In genomic region chr20:7980332-7981046, GRCh38 we compare ENCODE assay signal across 9 cellular contexts. TPM values are rescaled to one million over a fixed set of nuclear protein-coding genes. Genes with fewer than 3 reads are reported as not detected.
A peak's percentile ranks its signal among the peaks of the same experiment; 100 is the strongest.
DNase-seq lines count a peak whose midpoint lies in the region; ATAC-seq and TF ChIP-seq lines count a peak whose summit lies in the region.
"Had no signal": no experiment of that assay in that cellular context is flagged by ENCODE, and none has a peak within 500 bp of the region (broad histone marks: within the 10 kb centered on the region; RNA-seq: fewer than 3 reads in every experiment).

No MANE protein-coding gene starts in this region.

- H3F3A ChIP-seq in neural cell (ENCODE audit: insufficient read depth, low read length, poor library complexity, severe bottlenecking), result no peaks in the 10 kb centered on the region

- DNase-seq in Caki2 (ENCODE audit: low read depth) (peak; percentile 36), RWPE2 (ENCODE audit: low spot score) (no peak), erythroblast (lab: John Stamatoyannopoulos, UW) (peak; percentile 3 to 16), retina (no peak), middle frontal gyrus (ENCODE audit: extremely low spot score, low spot score) (no peak)

- H3K4me2 ChIP-seq in neural cell (ENCODE audit: low read length), result no peak overlapping the region

- 0 out of 2 replicates have a peak, but pooled peaks cover 4% of the 10 kb centered on the region for H3K36me3 ChIP-seq in RWPE2 (ENCODE audit: low read depth)
- H3K36me3 ChIP-seq in neural cell (ENCODE audit: insufficient read depth, low read length), result no peaks in the 10 kb centered on the region

- ATAC-seq in GM18873 (IDR thresholded peaks at IDR 0.05; ENCODE audit: low FRiP score, unreplicated experiment) (peak; percentile 60), HG03342 (IDR thresholded peaks at IDR 0.05; ENCODE audit: unreplicated experiment) (peak; percentile 89), RWPE2 (ENCODE audit: low read depth) (peak; percentile 57; the same call in 2 of the 3 replicates)

- H3K9me2 ChIP-seq in neural cell (ENCODE audit: insufficient read depth, low read length), result no peaks in the 10 kb centered on the region

- no peaks in the 10 kb centered on the region for H3K4me1 ChIP-seq in RWPE2 (ENCODE audit: insufficient read depth, poor library complexity, severe bottlenecking)

- H2AFZ ChIP-seq in neural cell (ENCODE audit: low read depth, low read length), result no peak overlapping the region

- no peaks in the 10 kb centered on the region for H3K27me3 ChIP-seq in RWPE2 (ENCODE audit: insufficient read depth, poor library complexity, severe bottlenecking)
- H3K27me3 ChIP-seq in neural cell (ENCODE audit: insufficient read depth, low read depth, low read length), result no peaks in the 10 kb centered on the region

- H3K9me3 ChIP-seq in RWPE2 (ENCODE audit: severe bottlenecking) (no peaks in the 10 kb centered on the region), neural cell (ENCODE audit: low read length) (no peaks in the 10 kb centered on the region)

- no peak overlapping the region for H3K9ac ChIP-seq in neural cell (ENCODE audit: low read length)

- in situ Hi-C loops in Caki2 (cut with HindIII; ENCODE audit: low pct_unique_long_range_greater_than_20kb, low sequenced_read_pairs), result no loop called here

- peak; percentile 31 for TF ChIP-seq RAD21 in neural cell (conservative IDR thresholded peaks at IDR 0.05)

- no peak overlapping the region for H3K27ac ChIP-seq in RWPE2 (ENCODE audit: poor library complexity, severe bottlenecking)
- H3K27ac ChIP-seq in neural cell (ENCODE audit: low read length), result no peak overlapping the region

- no peak for TF ChIP-seq EP300 in neural cell (conservative IDR thresholded peaks at IDR 0.05; ENCODE audit: poor library complexity, severe bottlenecking)

- no peaks in the 10 kb centered on the region for H3K79me2 ChIP-seq in neural cell (replicated peaks; ENCODE audit: insufficient read depth, low read length)

- TF ChIP-seq CTCF in RWPE2 (IDR thresholded peaks at IDR 0.05; ENCODE audit: poor library complexity, severe bottlenecking) (peak; percentile 55), neural cell (IDR thresholded peaks at IDR 0.05; ENCODE audit: poor library complexity, severe bottlenecking) (peak; percentile 50)

- no peak for TF ChIP-seq POLR2A in erythroblast (IDR thresholded peaks at IDR 0.05; ENCODE audit: low read length)

- H3K4me3 ChIP-seq in RWPE2 (ENCODE audit: severe bottlenecking), result no peak overlapping the region
- H3K4me3 ChIP-seq in neural cell (ENCODE audit: low read length), result no peak overlapping the region

- no peaks in the 10 kb centered on the region for H4K20me1 ChIP-seq in neural cell (ENCODE audit: insufficient read depth)

TF ChIP-seq in neural cell, 6 proteins besides CTCF, POLR2A, EP300 and RAD21:
- TF ChIP-seq SMC3 (conservative IDR thresholded peaks at IDR 0.05; ENCODE audit: poor library complexity), result peak; percentile 38
- TF ChIP-seq POLR2AphosphoS5 (IDR thresholded peaks at IDR 0.05), result no peak
- TF ChIP-seq TAF1 (IDR thresholded peaks at IDR 0.05; ENCODE audit: low read depth), result no peak
- no peak for TF ChIP-seq EZH2 (IDR thresholded peaks at IDR 0.05; ENCODE audit: borderline replicate concordance, insufficient read depth, low read length, poor library complexity, severe bottlenecking)
- TF ChIP-seq REST (IDR thresholded peaks at IDR 0.05; ENCODE audit: borderline replicate concordance), result no peak
- no peak for TF ChIP-seq MXI1 (conservative IDR thresholded peaks at IDR 0.05; ENCODE audit: poor library complexity, severe bottlenecking)

RNA-seq across cellular contexts. Expression of gene TMX4, which starts 39.1 kb away (rescaled TPM):
- total RNA-seq in Caki2 (2014; rRNA removed; shearing (Covaris generic); ENCODE audit: low replicate concordance), result 2.5 and 6.2 TPM in 2 replicates
- polyA plus RNA-seq in neural cell, result 37.7 and 41.2 TPM in 2 replicates
- 68.4 and 80.6 TPM in 2 replicates for polyA minus RNA-seq in neural cell

RNA-seq across cellular contexts. Expression of gene HAO1, which starts 40.2 kb away (rescaled TPM):
- total RNA-seq in Caki2 (2014; rRNA removed; shearing (Covaris generic); ENCODE audit: low replicate concordance), result not detected in 2 replicates
- polyA plus RNA-seq in neural cell, result not detected in 2 replicates
- polyA minus RNA-seq in neural cell, result not detected in 2 replicates
- total RNA-seq: activated CD8-positive, alpha-beta memory T cell treated with anti-CD3 and anti-CD28 coated beads for 36 hours had no signal

Comparison
In these comparisons a context has a peak if more than half of its experiments do, and no peak if none do; other contexts are left out.
1. DNase-seq: peak in Caki2 (single experiment) and erythroblast (2 of 2); none in RWPE2 (single experiment), retina (single experiment) and middle frontal gyrus (single experiment).
2. Peak in every context shown above with its lines, with median percentiles within 50 percentile points of each other: ATAC-seq.